17 cellular contexts compared by ENCODE assay signal in the genomic region with DNA sequence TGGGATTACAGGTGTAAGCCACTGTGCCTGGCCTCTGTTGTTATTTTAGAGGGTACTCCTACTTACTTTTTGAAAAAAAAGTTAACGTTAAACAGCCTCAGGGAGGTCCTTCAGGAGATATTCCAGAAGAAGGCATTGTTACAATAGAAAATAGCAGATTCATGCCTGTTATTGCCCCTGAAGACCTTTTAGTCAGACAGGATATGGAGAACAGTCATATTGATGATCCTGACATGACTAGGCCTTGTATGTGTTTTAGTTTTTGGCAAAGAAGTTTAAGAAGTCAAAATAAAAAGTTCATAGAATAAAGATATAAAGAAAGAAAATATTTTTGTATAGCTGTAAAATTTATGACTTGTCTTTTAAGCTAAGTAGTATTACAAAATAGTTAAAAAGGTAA.
"Had no signal": no experiment of that assay in that cellular context is flagged by ENCODE, and none has a peak within 500 bp of the region (broad histone marks: within the 10 kb centered on the region; RNA-seq: fewer than 3 reads in every experiment).

No MANE protein-coding gene starts in this region.

- ATAC-seq: mucosa of descending colon; naive thymus-derived CD8-positive, alpha-beta T cell had no signal

- H3K27me3 Mint-ChIP-seq: activated CD4-positive, alpha-beta memory T cell treated with anti-CD3 and anti-CD28 coated beads, Interleukin-2, amount 10 ng/mL, durations not matched to agents 7 days and 5 days; activated naive CD4-positive, alpha-beta T cell treated with anti-CD3 and anti-CD28 coated beads, Interleukin-2, amount 10 ng/mL, durations not matched to agents 7 days and 5 days; memory B cell; naive thymus-derived CD8-positive, alpha-beta T cell had no signal

- H3K4me3 ChIP-seq: left ventricle myocardium inferior, mucosa of descending colon, SK-N-MC, tibial artery had no signal

- FAIRE-seq: urothelium cell line had no signal

- H3K79me2 ChIP-seq: parathyroid adenoma had no signal

- DNase-seq: activated CD4-positive, alpha-beta memory T cell treated with anti-CD3 and anti-CD28 coated beads, Interleukin-2, amount 10 ng/mL, durations not matched to agents 7 days and 5 days; activated naive CD4-positive, alpha-beta T cell treated with anti-CD3 and anti-CD28 coated beads, Interleukin-2, amount 10 ng/mL, durations not matched to agents 7 days and 5 days; cortex of kidney; effector CD8-positive, alpha-beta T cell; hypothalamus; left ventricle myocardium inferior; mucosa of descending colon; naive thymus-derived CD8-positive, alpha-beta T cell; stimulated activated CD4-positive, alpha-beta T cell treated with anti-CD3 and anti-CD28 coated beads, Interleukin-12 subunit alpha, Interleukin-12 subunit beta, amount 100 ng/mL, for 4 hours; stimulated activated CD4-positive, alpha-beta T cell treated with anti-CD3 and anti-CD28 coated beads, Interleukin-2, amount 100 ng/mL, for 24 hours; T-helper 9 cell; tibial artery had no signal

- H3K4me1 ChIP-seq: left ventricle myocardium inferior, tibial artery had no signal

- H3K9ac ChIP-seq: parathyroid adenoma had no signal

- H2AFZ ChIP-seq: parathyroid adenoma had no signal

- H3K9me3 Mint-ChIP-seq: activated naive CD4-positive, alpha-beta T cell treated with anti-CD3 and anti-CD28 coated beads, Interleukin-2, amount 10 ng/mL, durations not matched to agents 7 days and 5 days; memory B cell; naive thymus-derived CD8-positive, alpha-beta T cell had no signal

- H3K27ac ChIP-seq: left ventricle myocardium inferior, neutrophil, parathyroid adenoma, SK-N-MC, tibial artery had no signal

- H3K27ac Mint-ChIP-seq: activated CD4-positive, alpha-beta memory T cell treated with anti-CD3 and anti-CD28 coated beads, Interleukin-2, amount 10 ng/mL, durations not matched to agents 7 days and 5 days; activated naive CD4-positive, alpha-beta T cell treated with anti-CD3 and anti-CD28 coated beads, Interleukin-2, amount 10 ng/mL, durations not matched to agents 7 days and 5 days; memory B cell had no signal

- H3K27me3 ChIP-seq: neutrophil, tibial artery had no signal

- H3K9me3 ChIP-seq: left ventricle myocardium inferior, mucosa of descending colon, neutrophil, tibial artery had no signal

- H3K4me1 Mint-ChIP-seq: activated CD4-positive, alpha-beta memory T cell treated with anti-CD3 and anti-CD28 coated beads, Interleukin-2, amount 10 ng/mL, durations not matched to agents 7 days and 5 days; activated naive CD4-positive, alpha-beta T cell treated with anti-CD3 and anti-CD28 coated beads, Interleukin-2, amount 10 ng/mL, durations not matched to agents 7 days and 5 days had no signal

- H3K4me3 Mint-ChIP-seq: activated CD4-positive, alpha-beta memory T cell treated with anti-CD3 and anti-CD28 coated beads, Interleukin-2, amount 10 ng/mL, durations not matched to agents 7 days and 5 days; activated naive CD4-positive, alpha-beta T cell treated with anti-CD3 and anti-CD28 coated beads, Interleukin-2, amount 10 ng/mL, durations not matched to agents 7 days and 5 days; memory B cell; naive thymus-derived CD8-positive, alpha-beta T cell had no signal
